ENCODE assay signal across 20 cellular contexts in the genomic region with DNA sequence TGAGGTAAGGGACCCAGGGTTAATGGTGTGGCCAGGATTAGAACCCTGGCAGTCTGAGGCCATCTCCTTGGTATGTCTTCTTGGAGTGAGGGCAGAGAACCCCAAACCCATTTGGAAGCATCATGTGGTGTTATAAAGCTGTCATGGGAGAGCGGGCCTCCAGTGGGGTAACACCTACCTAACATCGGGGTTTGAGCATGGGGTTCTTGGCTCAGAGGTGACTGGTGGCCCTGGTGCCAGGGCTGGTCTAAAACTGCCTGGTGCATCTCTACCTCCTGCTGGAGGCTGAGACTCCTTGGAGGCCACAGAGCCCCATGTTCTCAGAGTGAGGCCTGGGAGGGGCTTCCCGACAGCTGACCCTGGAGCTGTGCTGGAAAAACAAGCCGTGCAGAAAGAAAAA. TPM values are rescaled to one million over a fixed set of nuclear protein-coding genes. Genes with fewer than 3 reads are reported as not detected.
A peak's percentile ranks its signal among the peaks of the same experiment; 100 is the strongest.
DNase-seq lines count a peak whose midpoint lies in the region; TF ChIP-seq lines count a peak whose summit lies in the region.
"Had no signal": no experiment of that assay in that cellular context is flagged by ENCODE, and none has a peak within 500 bp of the region (broad histone marks: within the 10 kb centered on the region; RNA-seq: fewer than 3 reads in every experiment).

No MANE protein-coding gene starts in this region.

- DNase-seq in activated CD8-positive, alpha-beta memory T cell treated with anti-CD3 and anti-CD28 coated beads for 24 hours = peak; percentile 32
- no peak for DNase-seq in activated CD8-positive, alpha-beta memory T cell treated with anti-CD3 and anti-CD28 coated beads, Interleukin-2, amount 50 U/mL, for 4 hours
- DNase-seq in ecto neural progenitor cell (ENCODE audit: low spot score) (peak; percentile 24), osteoblast (ENCODE audit: insufficient read length, low spot score, missing footprints) (peak; percentile 37), NCI-H1092 treated with DMSO at 0.1 percent for 48 hours (lab: John Stamatoyannopoulos, UW) (no peak), MV-4-11 (lab: John Stamatoyannopoulos, UW) (no peak), neural progenitor cell (ENCODE audit: low spot score) (no peak)
- DNase-seq: Calu3, DMS79 treated with DMSO at 0.1 percent for 48 hours, GF-D8, NCI-H1105, NCI-H146, NCI-H1930, NCI-H2107, NCI-H446, NCI-H524 treated with DMSO at 0.1 percent for 48 hours, NCI-H774, SIG-M5 had no signal

- H3K36me3 ChIP-seq in osteoblast (ENCODE audit: insufficient read depth, low read length) = no peaks in the 10 kb centered on the region
- no peaks in the 10 kb centered on the region for H3K36me3 ChIP-seq in neural progenitor cell

- H4K20me1 ChIP-seq in osteoblast (ENCODE audit: insufficient read depth, low read length) = peaks cover 18% of the 10 kb centered on the region
- no peaks in the 10 kb centered on the region for H4K20me1 ChIP-seq in neural progenitor cell (ENCODE audit: low read depth)

- no peak overlapping the region for H3K4me2 ChIP-seq in osteoblast (ENCODE audit: insufficient read depth, low read length)
- H3K4me2 ChIP-seq in neural progenitor cell = no peak overlapping the region
- H3K4me2 ChIP-seq: KMS-11 had no signal

- H3K27ac Mint-ChIP-seq in neural progenitor cell = no peak overlapping the region
- H3K27ac Mint-ChIP-seq: IgD-negative memory B cell had no signal

- H3K9me3 ChIP-seq in osteoblast (ENCODE audit: low read depth, low read length) (no peaks in the 10 kb centered on the region), neural progenitor cell (ENCODE audit: low read depth) (no peaks in the 10 kb centered on the region)

- H3K27ac ChIP-seq in osteoblast (ENCODE audit: low read depth, low read length) = no peak overlapping the region
- H3K27ac ChIP-seq in neural progenitor cell = no peak overlapping the region
- H3K27ac ChIP-seq: KMS-11 had no signal

- H3K4me3 Mint-ChIP-seq in neural progenitor cell = no peak overlapping the region

- H3K79me2 ChIP-seq in osteoblast (ENCODE audit: insufficient read depth, low read length) (peaks cover 12% of the 10 kb centered on the region), neural progenitor cell (ENCODE audit: low read depth) (peaks cover 37% of the 10 kb centered on the region)

- H3K36me3 Mint-ChIP-seq in neural progenitor cell = peaks cover 3% of the 10 kb centered on the region

- H3K4me3 ChIP-seq in osteoblast (ENCODE audit: insufficient read depth, low read length) = no peak overlapping the region
- no peak overlapping the region for H3K4me3 ChIP-seq in neural progenitor cell

- peaks cover 10% of the 10 kb centered on the region for H3K9me3 Mint-ChIP-seq in neural progenitor cell
- H3K9me3 Mint-ChIP-seq: IgD-negative memory B cell had no signal

- TF ChIP-seq CTCF in osteoblast (IDR thresholded peaks at IDR 0.05; ENCODE audit: extremely low read depth, low read depth, low read length) (no peak), neural progenitor cell (IDR thresholded peaks at IDR 0.05) (no peak)

- H3K27me3 Mint-ChIP-seq in neural progenitor cell (ENCODE audit: insufficient read depth, low read depth) = peaks cover 12% of the 10 kb centered on the region

- no peak overlapping the region for H3K9ac ChIP-seq in neural progenitor cell
- H3K9ac ChIP-seq: KMS-11 had no signal

- H3K27me3 ChIP-seq in osteoblast (ENCODE audit: insufficient read depth, low read length) = no peaks in the 10 kb centered on the region
- H3K27me3 ChIP-seq in neural progenitor cell = peaks cover 12% of the 10 kb centered on the region

- H3F3A ChIP-seq in neural progenitor cell (ENCODE audit: low read depth) = peaks cover 6% of the 10 kb centered on the region

- peaks cover 21% of the 10 kb centered on the region for H3K4me1 ChIP-seq in osteoblast (ENCODE audit: insufficient read depth, low read length)
- peaks cover 6% of the 10 kb centered on the region for H3K4me1 ChIP-seq in neural progenitor cell

- no peak overlapping the region for H2AFZ ChIP-seq in osteoblast (ENCODE audit: low read length)
- H2AFZ ChIP-seq in neural progenitor cell (replicated peaks) = no peak overlapping the region

- peaks cover 19% of the 10 kb centered on the region for H3K4me1 Mint-ChIP-seq in neural progenitor cell

RNA-seq across cellular contexts. Expression of gene PRDM11, which starts 4.5 kb away (rescaled TPM):
- total RNA-seq in osteoblast = 5.4 and 6.8 TPM in 2 replicates
- 1.8 and 5.3 TPM in 2 replicates for total RNA-seq in neural progenitor cell (ENCODE audit: low replicate concordance)

Comparison
In these comparisons a context has a peak if more than half of its experiments do, and no peak if none do; other contexts are left out.
1. DNase-seq: peak in activated CD8-positive, alpha-beta memory T cell treated with anti-CD3 and anti-CD28 coated beads for 24 hours (single experiment), ecto neural progenitor cell (single experiment) and osteoblast (single experiment); none in activated CD8-positive, alpha-beta memory T cell treated with anti-CD3 and anti-CD28 coated beads, Interleukin-2, amount 50 U/mL, for 4 hours (single experiment), NCI-H1092 treated with DMSO at 0.1 percent for 48 hours (single experiment), MV-4-11 (single experiment) and neural progenitor cell (single experiment).